1 cellular context compared by ENCODE assay signal in the genomic region with DNA sequence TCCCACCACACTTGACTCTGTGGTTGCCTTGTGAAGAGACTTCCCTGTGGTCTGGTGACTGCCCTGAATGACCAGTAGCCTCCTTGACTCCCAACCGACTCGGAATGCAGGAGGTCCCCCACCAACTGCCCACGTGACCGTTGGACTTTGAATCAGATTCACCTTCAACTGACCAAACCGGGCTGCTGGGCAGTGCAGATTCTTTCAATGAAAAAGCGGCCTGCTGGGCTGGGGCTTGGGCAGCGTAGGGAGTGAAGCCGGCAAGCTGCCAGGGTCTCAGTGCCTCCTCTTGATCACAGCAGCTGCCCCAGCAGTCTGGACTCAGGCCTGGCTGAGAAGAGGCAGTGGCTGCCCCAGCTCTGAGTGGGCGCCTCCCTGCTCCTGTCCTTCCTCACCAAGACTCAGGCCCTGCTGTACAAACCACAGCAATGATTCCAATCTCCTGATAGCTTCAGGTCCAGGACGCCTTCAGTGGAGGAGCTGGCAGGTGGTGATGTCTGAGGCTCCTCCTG.
A peak's percentile ranks its signal among the peaks of the same experiment; 100 is the strongest.
TF ChIP-seq lines count a peak whose summit lies in the region.

No MANE protein-coding gene starts in this region.

TF ChIP-seq in HepG2, 621 proteins besides CTCF, POLR2A, EP300 and RAD21 (continued from another document):
- TF ChIP-seq, protein P1, sequence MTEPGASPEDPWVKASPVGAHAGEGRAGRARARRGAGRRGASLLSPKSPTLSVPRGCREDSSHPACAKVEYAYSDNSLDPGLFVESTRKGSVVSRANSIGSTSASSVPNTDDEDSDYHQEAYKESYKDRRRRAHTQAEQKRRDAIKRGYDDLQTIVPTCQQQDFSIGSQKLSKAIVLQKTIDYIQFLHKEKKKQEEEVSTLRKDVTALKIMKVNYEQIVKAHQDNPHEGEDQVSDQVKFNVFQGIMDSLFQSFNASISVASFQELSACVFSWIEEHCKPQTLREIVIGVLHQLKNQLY (CRISPR knock-in tag; IDR thresholded peaks at IDR 0.05): peak; percentile 95
- TF ChIP-seq ZNF619 (CRISPR knock-in tag; IDR thresholded peaks at IDR 0.05) (no peak), HNF4G (IDR thresholded peaks at IDR 0.05; ENCODE audit: borderline replicate concordance, low read depth, low read length) (0 out of 2 replicates have a peak, but pooled peaks have one; percentile 8), HNF4G (CRISPR knock-in tag; IDR thresholded peaks at IDR 0.05; ENCODE audit: borderline replicate concordance, low read depth) (no peak), ZNF660 (CRISPR knock-in tag; IDR thresholded peaks at IDR 0.05; ENCODE audit: borderline replicate concordance, low read depth) (no peak), ZFY (CRISPR knock-in tag; IDR thresholded peaks at IDR 0.05) (0 out of 2 replicates have a peak, but pooled peaks have one; percentile 24), ZSCAN9 (CRISPR knock-in tag; IDR thresholded peaks at IDR 0.05; ENCODE audit: borderline replicate concordance) (no peak), GABPB1 (CRISPR knock-in tag; IDR thresholded peaks at IDR 0.05) (peak; percentile 24; the same call in 1 of the 2 replicates), HNF4A (CRISPR knock-in tag; IDR thresholded peaks at IDR 0.05) (peak; percentile 80)
- TF ChIP-seq, protein P2, sequence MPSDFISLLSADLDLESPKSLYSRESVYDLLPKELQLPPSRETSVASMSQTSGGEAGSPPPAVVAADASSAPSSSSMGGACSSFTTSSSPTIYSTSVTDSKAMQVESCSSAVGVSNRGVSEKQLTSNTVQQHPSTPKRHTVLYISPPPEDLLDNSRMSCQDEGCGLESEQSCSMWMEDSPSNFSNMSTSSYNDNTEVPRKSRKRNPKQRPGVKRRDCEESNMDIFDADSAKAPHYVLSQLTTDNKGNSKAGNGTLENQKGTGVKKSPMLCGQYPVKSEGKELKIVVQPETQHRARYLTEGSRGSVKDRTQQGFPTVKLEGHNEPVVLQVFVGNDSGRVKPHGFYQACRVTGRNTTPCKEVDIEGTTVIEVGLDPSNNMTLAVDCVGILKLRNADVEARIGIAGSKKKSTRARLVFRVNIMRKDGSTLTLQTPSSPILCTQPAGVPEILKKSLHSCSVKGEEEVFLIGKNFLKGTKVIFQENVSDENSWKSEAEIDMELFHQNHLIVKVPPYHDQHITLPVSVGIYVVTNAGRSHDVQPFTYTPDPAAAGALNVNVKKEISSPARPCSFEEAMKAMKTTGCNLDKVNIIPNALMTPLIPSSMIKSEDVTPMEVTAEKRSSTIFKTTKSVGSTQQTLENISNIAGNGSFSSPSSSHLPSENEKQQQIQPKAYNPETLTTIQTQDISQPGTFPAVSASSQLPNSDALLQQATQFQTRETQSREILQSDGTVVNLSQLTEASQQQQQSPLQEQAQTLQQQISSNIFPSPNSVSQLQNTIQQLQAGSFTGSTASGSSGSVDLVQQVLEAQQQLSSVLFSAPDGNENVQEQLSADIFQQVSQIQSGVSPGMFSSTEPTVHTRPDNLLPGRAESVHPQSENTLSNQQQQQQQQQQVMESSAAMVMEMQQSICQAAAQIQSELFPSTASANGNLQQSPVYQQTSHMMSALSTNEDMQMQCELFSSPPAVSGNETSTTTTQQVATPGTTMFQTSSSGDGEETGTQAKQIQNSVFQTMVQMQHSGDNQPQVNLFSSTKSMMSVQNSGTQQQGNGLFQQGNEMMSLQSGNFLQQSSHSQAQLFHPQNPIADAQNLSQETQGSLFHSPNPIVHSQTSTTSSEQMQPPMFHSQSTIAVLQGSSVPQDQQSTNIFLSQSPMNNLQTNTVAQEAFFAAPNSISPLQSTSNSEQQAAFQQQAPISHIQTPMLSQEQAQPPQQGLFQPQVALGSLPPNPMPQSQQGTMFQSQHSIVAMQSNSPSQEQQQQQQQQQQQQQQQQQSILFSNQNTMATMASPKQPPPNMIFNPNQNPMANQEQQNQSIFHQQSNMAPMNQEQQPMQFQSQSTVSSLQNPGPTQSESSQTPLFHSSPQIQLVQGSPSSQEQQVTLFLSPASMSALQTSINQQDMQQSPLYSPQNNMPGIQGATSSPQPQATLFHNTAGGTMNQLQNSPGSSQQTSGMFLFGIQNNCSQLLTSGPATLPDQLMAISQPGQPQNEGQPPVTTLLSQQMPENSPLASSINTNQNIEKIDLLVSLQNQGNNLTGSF (CRISPR knock-in tag; IDR thresholded peaks at IDR 0.05): 0 out of 2 replicates have a peak, but pooled peaks have one; percentile 23
- TF ChIP-seq, protein P3, sequence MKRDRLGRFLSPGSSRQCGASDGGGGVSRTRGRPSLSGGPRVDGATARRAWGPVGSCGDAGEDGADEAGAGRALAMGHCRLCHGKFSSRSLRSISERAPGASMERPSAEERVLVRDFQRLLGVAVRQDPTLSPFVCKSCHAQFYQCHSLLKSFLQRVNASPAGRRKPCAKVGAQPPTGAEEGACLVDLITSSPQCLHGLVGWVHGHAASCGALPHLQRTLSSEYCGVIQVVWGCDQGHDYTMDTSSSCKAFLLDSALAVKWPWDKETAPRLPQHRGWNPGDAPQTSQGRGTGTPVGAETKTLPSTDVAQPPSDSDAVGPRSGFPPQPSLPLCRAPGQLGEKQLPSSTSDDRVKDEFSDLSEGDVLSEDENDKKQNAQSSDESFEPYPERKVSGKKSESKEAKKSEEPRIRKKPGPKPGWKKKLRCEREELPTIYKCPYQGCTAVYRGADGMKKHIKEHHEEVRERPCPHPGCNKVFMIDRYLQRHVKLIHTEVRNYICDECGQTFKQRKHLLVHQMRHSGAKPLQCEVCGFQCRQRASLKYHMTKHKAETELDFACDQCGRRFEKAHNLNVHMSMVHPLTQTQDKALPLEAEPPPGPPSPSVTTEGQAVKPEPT (CRISPR knock-in tag; IDR thresholded peaks at IDR 0.05; ENCODE audit: low read depth): 0 out of 2 replicates have a peak, but pooled peaks have one; percentile 28
